14 cellular contexts compared by ENCODE assay signal in the genomic region with DNA sequence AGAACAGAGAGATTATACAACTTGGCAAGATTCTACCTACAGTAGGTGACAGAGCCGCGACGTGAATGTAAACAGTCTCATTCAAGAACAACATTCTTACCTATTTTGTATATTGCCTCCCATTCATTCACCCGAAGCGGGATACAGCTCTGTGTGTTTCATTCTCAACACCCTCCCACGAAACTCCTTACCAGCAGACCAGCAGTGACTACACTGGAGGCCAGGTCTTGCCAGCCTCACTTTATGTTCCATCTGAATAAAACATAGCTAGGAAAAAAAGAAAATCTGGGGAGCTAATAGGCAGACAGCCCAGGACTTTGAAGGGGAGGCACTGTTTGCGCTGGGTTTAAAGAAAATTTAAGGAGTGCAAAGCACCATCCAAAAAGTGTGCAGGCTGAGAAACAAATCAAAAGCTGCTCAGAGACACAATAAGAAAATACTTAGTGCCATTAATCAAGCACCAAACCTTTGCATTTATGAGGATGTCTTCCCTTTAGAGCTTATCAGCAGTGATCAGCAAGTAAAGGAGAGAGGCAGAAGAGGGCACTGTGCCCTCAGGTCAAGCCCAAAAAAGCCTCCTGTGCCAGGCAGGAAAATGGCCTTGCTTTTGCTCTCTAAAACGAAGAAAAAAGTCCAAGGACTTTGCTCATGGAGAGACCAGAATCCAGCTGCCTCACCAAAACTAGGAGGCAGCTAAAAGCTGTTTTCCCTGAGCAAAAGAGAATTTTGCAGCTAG.
DNase-seq lines count a peak whose midpoint lies in the region; ATAC-seq and TF ChIP-seq lines count a peak whose summit lies in the region.
"Had no signal": no experiment of that assay in that cellular context is flagged by ENCODE, and none has a peak within 500 bp of the region (broad histone marks: within the 10 kb centered on the region; RNA-seq: fewer than 3 reads in every experiment).

No MANE protein-coding gene starts in this region.

- H3K27me3 ChIP-seq in ovary (no peaks in the 10 kb centered on the region), upper lobe of left lung (no peaks in the 10 kb centered on the region), lower lobe of right lung (ENCODE audit: low read depth) (no peaks in the 10 kb centered on the region)

- H3K36me3 ChIP-seq in ovary (no peaks in the 10 kb centered on the region), upper lobe of left lung (no peaks in the 10 kb centered on the region), lower lobe of right lung (no peaks in the 10 kb centered on the region)
- H3K36me3 ChIP-seq: heart right ventricle had no signal

- TF ChIP-seq POLR2A in ovary (IDR thresholded peaks at IDR 0.05) (no peak), upper lobe of left lung (IDR thresholded peaks at IDR 0.05) (no peak)

- DNase-seq in EL, result peak; percentile 4
- peak; percentile 57 for DNase-seq in NCI-H1092 treated with DMSO at 0.1 percent for 48 hours (lab: John Stamatoyannopoulos, UW)
- DNase-seq in dermis blood vessel endothelial cell, result peak; percentile 37
- no peak for DNase-seq in ovary
- DNase-seq in effector CD8-positive, alpha-beta T cell (lab: John Stamatoyannopoulos, UW), result no peak
- DNase-seq in activated effector memory CD4-positive, alpha-beta T cell treated with anti-CD3 and anti-CD28 coated beads, Interleukin-2, amount 50 U/mL, for 16 hours, result no peak
- DNase-seq in upper lobe of left lung, result no peak
- DNase-seq in lower lobe of right lung, result no peak
- DNase-seq: GF-D8; heart right ventricle; NCI-H1048; stimulated activated CD4-positive, alpha-beta T cell treated with anti-CD3 and anti-CD28 coated beads, Interleukin-12 subunit alpha, Interleukin-12 subunit beta, amount 100 ng/mL, for 4 hours; stimulated activated naive CD4-positive, alpha-beta T cell; T1000 had no signal

- TF ChIP-seq EP300 in ovary (IDR thresholded peaks at IDR 0.05), result no peak
- no peak for TF ChIP-seq EP300 in upper lobe of left lung (IDR thresholded peaks at IDR 0.05)

- TF ChIP-seq CTCF in ovary (IDR thresholded peaks at IDR 0.05) (no peak), upper lobe of left lung (IDR thresholded peaks at IDR 0.05) (no peak), lower lobe of right lung (IDR thresholded peaks at IDR 0.05) (no peak)

- H3K9me3 ChIP-seq in ovary (no peaks in the 10 kb centered on the region), upper lobe of left lung (no peaks in the 10 kb centered on the region), lower lobe of right lung (no peaks in the 10 kb centered on the region)
- H3K9me3 ChIP-seq: heart right ventricle had no signal

- no peak for ATAC-seq in upper lobe of left lung (ENCODE audit: low FRiP score in 2 of 2)
- no peak for ATAC-seq in lower lobe of right lung

- 30 to 39% (median 35%) methylated on average over 8 of the region's 8 CpGs for WGBS in ovary, 3 donors
- 64 to 69% methylated on average over 8 of the region's 8 CpGs for WGBS in upper lobe of left lung, 2 donors

- H3K4me3 ChIP-seq in ovary (peak overlapping the region; percentile 11), upper lobe of left lung (no peak overlapping the region), lower lobe of right lung (no peak overlapping the region)

- intact Hi-C loops in ovary (cut with DNase I) (no loop called here), lower lobe of right lung (cut with DNase I) (no loop called here)

- peak overlapping the region in 1 of 2 donors; percentile 69 for H3K27ac ChIP-seq in ovary
- H3K27ac ChIP-seq in upper lobe of left lung, result no peak overlapping the region
- no peak overlapping the region for H3K27ac ChIP-seq in lower lobe of right lung

- H3K4me1 ChIP-seq in ovary (ENCODE audit: insufficient read depth) (peaks cover 19% of the 10 kb centered on the region), upper lobe of left lung (peaks cover 0 to 4% (median 2%) of the 10 kb centered on the region in 4 donors), lower lobe of right lung (peaks cover 10% of the 10 kb centered on the region)

Comparison
In these comparisons a context has a peak if more than half of its experiments do, and no peak if none do; other contexts are left out.
1. DNase-seq: peak in EL (single experiment), NCI-H1092 treated with DMSO at 0.1 percent for 48 hours (single experiment) and dermis blood vessel endothelial cell (single experiment); none in ovary (0 of 5), effector CD8-positive, alpha-beta T cell (single experiment), activated effector memory CD4-positive, alpha-beta T cell treated with anti-CD3 and anti-CD28 coated beads, Interleukin-2, amount 50 U/mL, for 16 hours (single experiment), upper lobe of left lung (0 of 2) and lower lobe of right lung (single experiment).